Comparison of ENCODE assay signal across 8 cellular contexts in the genomic region with DNA sequence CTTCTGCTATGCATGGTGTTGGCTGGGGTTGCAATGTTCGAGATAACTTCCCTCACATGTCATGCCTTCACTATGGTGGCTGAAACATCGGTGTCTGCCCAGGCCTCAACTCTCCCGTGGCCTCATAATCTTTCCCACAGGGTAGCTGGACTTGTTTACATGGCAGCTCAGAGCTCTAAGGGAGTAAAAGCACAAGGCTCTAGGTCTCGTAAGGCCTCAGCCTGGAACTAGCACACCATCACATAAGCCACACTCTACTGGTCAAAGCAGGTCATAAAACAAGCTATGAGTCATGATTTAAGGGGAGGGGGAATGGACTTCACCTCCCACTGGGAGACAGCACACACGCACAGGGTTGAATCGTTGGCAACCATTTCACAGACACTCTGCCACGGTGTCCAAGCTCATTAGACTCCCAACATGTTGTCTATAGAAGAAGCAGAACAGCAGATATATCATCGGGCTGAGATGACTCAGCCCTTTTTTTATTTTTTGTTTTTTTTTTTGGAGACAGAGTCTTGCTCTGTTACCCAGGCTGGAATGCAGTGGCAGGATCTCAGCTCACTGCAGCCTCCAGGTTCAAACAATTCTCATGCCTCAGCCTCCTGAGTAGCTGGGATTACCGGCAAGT.
DNase-seq lines count a peak whose midpoint lies in the region; ATAC-seq, FAIRE-seq and TF ChIP-seq lines count a peak whose summit lies in the region.

No MANE protein-coding gene starts in this region.

- no peak overlapping the region for H3K4me3 ChIP-seq in HUES6 (ENCODE audit: low read depth, low read length)
- no peak overlapping the region for H3K4me3 ChIP-seq in body of pancreas
- H3K4me3 ChIP-seq in kidney (ENCODE audit: low read length in 2 of 2) = no peak overlapping the region
- H3K4me3 ChIP-seq in upper lobe of left lung = no peak overlapping the region

- intact Hi-C loops in body of pancreas (cut with DNase I) = no loop called here
- intact Hi-C loops in kidney (cut with DNase I) = no loop called here

- H3K36me3 ChIP-seq in HUES6 (ENCODE audit: control insufficient read depth, insufficient read depth, low read length) (no peaks in the 10 kb centered on the region), body of pancreas (replicated peaks in 1 of 2; ENCODE audit: insufficient read depth in 1 of 2, low read depth in 2 of 2) (no peaks in the 10 kb centered on the region), kidney (ENCODE audit: control insufficient read depth in 1 of 2, insufficient read depth in 2 of 2, low read length in 2 of 2) (no peaks in the 10 kb centered on the region), upper lobe of left lung (no peaks in the 10 kb centered on the region)

- no peak for FAIRE-seq in kidney (lab: Jason Lieb, UNC)

- WGBS in body of pancreas, 2 donors = 64 to 67% methylated on average over 9 of the region's 9 CpGs
- 55 to 68% methylated on average over 8 to 9 of the region's 9 CpGs for WGBS in upper lobe of left lung, 2 donors

- H3K27me3 ChIP-seq in HUES6 (ENCODE audit: control insufficient read depth, insufficient read depth, low read length) (no peaks in the 10 kb centered on the region), body of pancreas (no peaks in the 10 kb centered on the region), upper lobe of left lung (no peaks in the 10 kb centered on the region)

- DNase-seq in body of pancreas (no peak), kidney (no peak), upper lobe of left lung (no peak), NCI-H748 treated with DMSO at 0.1 percent for 48 hours (lab: John Stamatoyannopoulos, UW) (no peak), middle frontal gyrus (ENCODE audit: extremely low spot score, low spot score) (no peak)

- ATAC-seq in body of pancreas = peak; percentile 41
- ATAC-seq in upper lobe of left lung (ENCODE audit: low FRiP score in 2 of 2) = peak in 1 of 2 donors; percentile 81
- ATAC-seq in HG03460 (IDR thresholded peaks at IDR 0.05; ENCODE audit: unreplicated experiment) = no peak
- no peak for ATAC-seq in GM19324 (IDR thresholded peaks at IDR 0.05; ENCODE audit: low FRiP score, unreplicated experiment)

- peaks cover 23% of the 10 kb centered on the region for H3K4me1 ChIP-seq in HUES6 (ENCODE audit: control insufficient read depth, insufficient read depth, low read length)
- peaks cover 14% of the 10 kb centered on the region for H3K4me1 ChIP-seq in body of pancreas
- peaks cover 21 to 36% of the 10 kb centered on the region in 2 donors for H3K4me1 ChIP-seq in kidney (ENCODE audit: control insufficient read depth in 1 of 2, insufficient read depth in 1 of 2, low read depth in 1 of 2, low read length in 2 of 2)
- H3K4me1 ChIP-seq in upper lobe of left lung = peaks cover 22 to 33% (median 27%) of the 10 kb centered on the region in 4 donors

- TF ChIP-seq EP300 in upper lobe of left lung (IDR thresholded peaks at IDR 0.05) = no peak

- H3K9ac ChIP-seq in HUES6 (ENCODE audit: low read length) (peak overlapping the region; percentile 56), kidney (ENCODE audit: low read length in 2 of 2) (no peak overlapping the region)

- no peak overlapping the region for H3K27ac ChIP-seq in HUES6 (ENCODE audit: low read depth, low read length)
- no peak overlapping the region for H3K27ac ChIP-seq in body of pancreas
- peak overlapping the region; percentile 56 to 70 for H3K27ac ChIP-seq in kidney (ENCODE audit: low read depth in 2 of 2, low read length in 2 of 2)
- H3K27ac ChIP-seq in upper lobe of left lung = peak overlapping the region; percentile 23 to 54 (median 36)

- TF ChIP-seq POLR2A in body of pancreas (IDR thresholded peaks at IDR 0.05) (no peak), upper lobe of left lung (IDR thresholded peaks at IDR 0.05) (no peak)

- TF ChIP-seq CTCF in body of pancreas (IDR thresholded peaks at IDR 0.05) (no peak), kidney (IDR thresholded peaks at IDR 0.05; ENCODE audit: borderline replicate concordance, extremely low read depth, insufficient read depth) (no peak), upper lobe of left lung (IDR thresholded peaks at IDR 0.05) (no peak)

- H3K9me3 ChIP-seq in HUES6 (ENCODE audit: control insufficient read depth, insufficient read depth, low read depth, low read length) (peaks cover 7% of the 10 kb centered on the region; the same call in 1 of the 2 replicates), body of pancreas (no peaks in the 10 kb centered on the region), kidney (ENCODE audit: control insufficient read depth in 1 of 2, low read length in 2 of 2) (no peaks in the 10 kb centered on the region), upper lobe of left lung (no peaks in the 10 kb centered on the region)

Comparison
In these comparisons a context has a peak if more than half of its experiments do, and no peak if none do; other contexts are left out.
1. H3K27ac ChIP-seq: peak in kidney (2 of 2) and upper lobe of left lung (4 of 4); none in HUES6 (single experiment) and body of pancreas (0 of 4).